10 cellular contexts compared by ENCODE assay signal in genomic region chr14:57189070-57189469, GRCh38.
A peak's percentile ranks its signal among the peaks of the same experiment; 100 is the strongest.
DNase-seq lines count a peak whose midpoint lies in the region; ATAC-seq and TF ChIP-seq lines count a peak whose summit lies in the region.
"Had no signal": no experiment of that assay in that cellular context is flagged by ENCODE, and none has a peak within 500 bp of the region (broad histone marks: within the 10 kb centered on the region; RNA-seq: fewer than 3 reads in every experiment).

No MANE protein-coding gene starts in this region.

- ATAC-seq in HG03571 (IDR thresholded peaks at IDR 0.05; ENCODE audit: unreplicated experiment): no peak
- ATAC-seq in stimulated activated naive B cell treated with anti-CD40 and anti-IgM and Interleukin-4, amounts not matched to agents 10 μg/mL and 1 μg/mL and 100 μg/mL, for 72 hours (replicated peaks): no peak

- no peaks in the 10 kb centered on the region for H3K9me3 Mint-ChIP-seq in stimulated activated naive B cell treated with anti-CD40 and anti-IgM and Interleukin-4, amounts not matched to agents 10 μg/mL and 1 μg/mL and 100 μg/mL, for 72 hours
- H3K9me3 Mint-ChIP-seq: stimulated activated naive CD8-positive, alpha-beta T cell treated with anti-CD3 and anti-CD28 coated beads, Interleukin-15, Interleukin-2, amounts not matched to agents 100 ng/mL and 50 ng/mL, for 24 hours had no signal

- no peak for TF ChIP-seq CTCF in GM10266 (IDR thresholded peaks at IDR 0.05; ENCODE audit: control insufficient read depth, insufficient read depth, low read depth, missing control alignments)

- H3K36me3 Mint-ChIP-seq in stimulated activated naive B cell treated with anti-CD40 and anti-IgM and Interleukin-4, amounts not matched to agents 10 μg/mL and 1 μg/mL and 100 μg/mL, for 72 hours: no peaks in the 10 kb centered on the region
- H3K36me3 Mint-ChIP-seq: naive B cell had no signal

- no peak overlapping the region for H3K4me3 Mint-ChIP-seq in stimulated activated naive B cell treated with anti-CD40 and anti-IgM and Interleukin-4, amounts not matched to agents 10 μg/mL and 1 μg/mL and 100 μg/mL, for 72 hours
- H3K4me3 Mint-ChIP-seq: naive B cell; stimulated activated naive CD8-positive, alpha-beta T cell treated with anti-CD3 and anti-CD28 coated beads, Interleukin-15, Interleukin-2, amounts not matched to agents 100 ng/mL and 50 ng/mL, for 24 hours had no signal

- H3K27ac Mint-ChIP-seq in stimulated activated naive B cell treated with anti-CD40 and anti-IgM and Interleukin-4, amounts not matched to agents 10 μg/mL and 1 μg/mL and 100 μg/mL, for 72 hours: no peak overlapping the region
- H3K27ac Mint-ChIP-seq: naive B cell; stimulated activated naive CD8-positive, alpha-beta T cell treated with anti-CD3 and anti-CD28 coated beads, Interleukin-15, Interleukin-2, amounts not matched to agents 100 ng/mL and 50 ng/mL, for 24 hours had no signal

- no peaks in the 10 kb centered on the region for H3K4me1 Mint-ChIP-seq in stimulated activated naive B cell treated with anti-CD40 and anti-IgM and Interleukin-4, amounts not matched to agents 10 μg/mL and 1 μg/mL and 100 μg/mL, for 72 hours
- H3K4me1 Mint-ChIP-seq: naive B cell had no signal

- DNase-seq in DMS114 treated with DMSO at 0.1 percent for 48 hours (lab: John Stamatoyannopoulos, UW; ENCODE audit: unreplicated experiment) (peak; percentile 2), NCI-H1092 (lab: John Stamatoyannopoulos, UW) (peak; percentile 63), SHP77 treated with DMSO at 0.1 percent for 48 hours (lab: John Stamatoyannopoulos, UW) (peak; percentile 63), left kidney (ENCODE audit: low read depth, low spot score) (peak; percentile 10), GM10266 (ENCODE audit: extremely low spot score) (no peak)
- no peak for DNase-seq in activated effector memory CD4-positive, alpha-beta T cell treated with Interleukin-2 at 50 U/mL for 16 hours
- DNase-seq in stimulated activated naive B cell treated with anti-CD40 and anti-IgM and Interleukin-4, amounts not matched to agents 10 μg/mL and 1 μg/mL and 100 μg/mL, for 72 hours: no peak
- DNase-seq: naive B cell had no signal

- peaks cover 17 to 33% of the 10 kb centered on the region in 2 donors for H3K27me3 Mint-ChIP-seq in stimulated activated naive B cell treated with anti-CD40 and anti-IgM and Interleukin-4, amounts not matched to agents 10 μg/mL and 1 μg/mL and 100 μg/mL, for 72 hours

Comparison
In these comparisons a context has a peak if more than half of its experiments do, and no peak if none do; other contexts are left out.
1. DNase-seq: peak in DMS114 treated with DMSO at 0.1 percent for 48 hours (single experiment), NCI-H1092 (single experiment), SHP77 treated with DMSO at 0.1 percent for 48 hours (single experiment) and left kidney (single experiment); none in activated effector memory CD4-positive, alpha-beta T cell treated with Interleukin-2 at 50 U/mL for 16 hours (single experiment), stimulated activated naive B cell treated with anti-CD40 and anti-IgM and Interleukin-4, amounts not matched to agents 10 μg/mL and 1 μg/mL and 100 μg/mL, for 72 hours (single experiment) and GM10266 (single experiment).